20 cellular contexts compared by ENCODE assay signal in the genomic region with DNA sequence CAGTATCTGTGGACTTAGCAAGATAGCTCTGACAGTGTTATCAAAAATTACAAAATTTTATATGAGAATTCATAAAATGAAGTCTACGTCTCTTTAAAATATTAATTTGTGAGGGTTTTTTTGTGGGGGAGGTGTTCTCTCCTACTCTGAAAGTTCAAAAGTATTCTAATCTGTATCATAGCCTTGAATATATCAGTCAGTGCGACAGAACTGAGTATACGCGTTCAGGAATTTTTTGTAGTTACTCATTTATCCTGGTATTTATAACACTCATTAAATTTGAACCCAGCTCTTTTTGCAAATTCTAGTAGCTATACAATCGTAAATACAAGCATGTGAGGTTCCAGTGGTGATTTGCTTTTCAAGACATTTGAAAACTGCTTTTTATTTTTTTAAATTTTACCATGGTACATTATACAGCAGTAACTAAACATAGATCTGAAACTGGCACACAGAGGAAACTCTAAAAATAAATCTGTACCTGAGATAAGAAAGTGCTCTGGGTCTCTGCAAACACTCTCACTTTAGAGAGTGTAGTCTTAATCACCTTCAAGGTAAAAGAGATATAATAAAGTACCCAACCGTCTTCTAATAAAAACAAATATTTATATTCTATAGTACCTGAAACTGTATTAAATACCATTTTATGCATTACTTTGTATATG.
A peak's percentile ranks its signal among the peaks of the same experiment; 100 is the strongest.
DNase-seq lines count a peak whose midpoint lies in the region; ATAC-seq and TF ChIP-seq lines count a peak whose summit lies in the region.
"Had no signal": no experiment of that assay in that cellular context is flagged by ENCODE, and none has a peak within 500 bp of the region (broad histone marks: within the 10 kb centered on the region; RNA-seq: fewer than 3 reads in every experiment).

No MANE protein-coding gene starts in this region.

- H3K9me3 ChIP-seq in heart left ventricle (peaks cover 0 to 4% (median 0%) of the 10 kb centered on the region in 12 donors), right atrium auricular region (no peaks in the 10 kb centered on the region), body of pancreas (no peaks in the 10 kb centered on the region)
- H3K9me3 ChIP-seq: BE2C had no signal

- H3K27me3 ChIP-seq in heart left ventricle (no peaks in the 10 kb centered on the region), right atrium auricular region (no peaks in the 10 kb centered on the region), body of pancreas (no peaks in the 10 kb centered on the region)
- H3K27me3 ChIP-seq: BE2C, BLaER1 had no signal

- H3K36me3 ChIP-seq in heart left ventricle (no peaks in the 10 kb centered on the region), right atrium auricular region (no peaks in the 10 kb centered on the region), body of pancreas (replicated peaks in 1 of 2; ENCODE audit: insufficient read depth in 1 of 2, low read depth in 2 of 2) (no peaks in the 10 kb centered on the region)
- H3K36me3 ChIP-seq: BE2C, BLaER1 had no signal

- TF ChIP-seq POLR2A in heart left ventricle (IDR thresholded peaks at IDR 0.05) (no peak), body of pancreas (IDR thresholded peaks at IDR 0.05) (no peak)

- intact Hi-C loops in Right ventricle myocardium superior (cut with DNase I) = no loop called here
- intact Hi-C loops in cardiac septum (cut with DNase I) = no loop called here
- intact Hi-C loops in heart left ventricle (cut with DNase I) = no loop called here
- intact Hi-C loops in body of pancreas (cut with DNase I) = no loop called here
- intact Hi-C loops in left ventricle myocardium superior (cut with micrococcal nuclease) = no loop called here

- DNase-seq in Right ventricle myocardium superior (no peak), cardiac septum (ENCODE audit: low spot score) (no peak), heart left ventricle (no peak), right atrium auricular region (ENCODE audit: low spot score) (no peak), body of pancreas (no peak), left ventricle myocardium superior (no peak), NCI-H1092 treated with DMSO at 0.1 percent for 48 hours (lab: John Stamatoyannopoulos, UW) (no peak)
- DNase-seq: 8988T; ACHN; BE2C; C1 segment of cervical spinal cord; Calu3; CD4-positive, alpha-beta memory T cell; CD4-positive, CD25-positive, alpha-beta regulatory T cell; CD8-positive, alpha-beta memory T cell; COR-L47; DMS79 treated with DMSO at 0.1 percent for 48 hours; GF-D8 had no signal

- TF ChIP-seq CTCF in heart left ventricle (IDR thresholded peaks at IDR 0.05) (no peak), right atrium auricular region (IDR thresholded peaks at IDR 0.05) (no peak), body of pancreas (IDR thresholded peaks at IDR 0.05) (no peak)

- ATAC-seq in Right ventricle myocardium superior (ENCODE audit: poor library complexity) (peak; percentile 93), heart left ventricle (peak in 3 of 4 donors; percentile 59 to 77 (median 75)), body of pancreas (peak; percentile 42), left ventricle myocardium superior (peak; percentile 94), HG02970 (IDR thresholded peaks at IDR 0.05; ENCODE audit: low FRiP score, unreplicated experiment) (no peak)

- H3K4me3 ChIP-seq in heart left ventricle (no peak overlapping the region), right atrium auricular region (no peak overlapping the region), body of pancreas (no peak overlapping the region)
- H3K4me3 ChIP-seq: BLaER1 had no signal

- H3K27ac ChIP-seq in heart left ventricle (no peak overlapping the region), right atrium auricular region (no peak overlapping the region), body of pancreas (no peak overlapping the region)
- H3K27ac ChIP-seq: BLaER1 had no signal

- H3K4me1 ChIP-seq in heart left ventricle (peaks cover 0 to 4% (median 0%) of the 10 kb centered on the region in 12 donors), right atrium auricular region (peaks cover 0 to 2% of the 10 kb centered on the region in 2 donors), body of pancreas (peaks cover 14% of the 10 kb centered on the region)
- H3K4me1 ChIP-seq: BE2C, BLaER1 had no signal

- 53 to 67% (median 59%) methylated on average over 6 of the region's 6 CpGs for WGBS in heart left ventricle, 4 donors
- WGBS in body of pancreas, 2 donors = 34 to 36% methylated on average over 6 of the region's 6 CpGs
